7 cellular contexts compared by ENCODE assay signal in genomic region chr12:26273811-26274210, GRCh38.
DNase-seq lines count a peak whose midpoint lies in the region; ATAC-seq and TF ChIP-seq lines count a peak whose summit lies in the region.

No MANE protein-coding gene starts in this region.

- TF ChIP-seq CTCF in ascending aorta (IDR thresholded peaks at IDR 0.05): no peak
- no peak for TF ChIP-seq CTCF in lower lobe of right lung (IDR thresholded peaks at IDR 0.05)
- no peak for TF ChIP-seq CTCF in thyroid gland (IDR thresholded peaks at IDR 0.05)

- H3K36me3 ChIP-seq in HUES48 (ENCODE audit: control insufficient read depth, insufficient read depth, low read length) (no peaks in the 10 kb centered on the region), ascending aorta (no peaks in the 10 kb centered on the region), lower lobe of right lung (no peaks in the 10 kb centered on the region), thyroid gland (no peaks in the 10 kb centered on the region)

- TF ChIP-seq POLR2A in thyroid gland (IDR thresholded peaks at IDR 0.05): no peak

- no peak overlapping the region for H3K9ac ChIP-seq in HUES48 (ENCODE audit: low read depth, low read length)

- no peak for DNase-seq in ascending aorta (ENCODE audit: low spot score in 2 of 2)
- no peak for DNase-seq in lower lobe of right lung
- peak; percentile 44 to 65 for DNase-seq in thyroid gland
- DNase-seq in activated CD4-positive, alpha-beta T cell treated with anti-CD3 and anti-CD28 coated beads for 1 hour: no peak

- peak overlapping the region; percentile 86 for H3K27ac ChIP-seq in HUES48 (ENCODE audit: low read depth, low read length)
- peak overlapping the region; percentile 80 to 84 for H3K27ac ChIP-seq in ascending aorta
- peak overlapping the region; percentile 87 for H3K27ac ChIP-seq in lower lobe of right lung
- H3K27ac ChIP-seq in thyroid gland: peak overlapping the region in 1 of 3 donors; percentile 78

- H3K4me1 ChIP-seq in HUES48 (ENCODE audit: control insufficient read depth, insufficient read depth, low read length): peaks cover 7% of the 10 kb centered on the region; the same call in 1 of the 2 replicates
- H3K4me1 ChIP-seq in ascending aorta: peaks cover 6 to 30% of the 10 kb centered on the region in 2 donors
- H3K4me1 ChIP-seq in lower lobe of right lung: peaks cover 41% of the 10 kb centered on the region
- peaks cover 34 to 60% of the 10 kb centered on the region in 2 donors for H3K4me1 ChIP-seq in thyroid gland

- H3K9me3 ChIP-seq in HUES48 (ENCODE audit: control insufficient read depth, insufficient read depth, low read length) (no peaks in the 10 kb centered on the region), ascending aorta (no peaks in the 10 kb centered on the region), lower lobe of right lung (no peaks in the 10 kb centered on the region), thyroid gland (no peaks in the 10 kb centered on the region)

- H3K4me3 ChIP-seq in HUES48 (ENCODE audit: low read depth, low read length): no peak overlapping the region
- no peak overlapping the region for H3K4me3 ChIP-seq in ascending aorta
- H3K4me3 ChIP-seq in lower lobe of right lung: no peak overlapping the region
- H3K4me3 ChIP-seq in thyroid gland (replicated peaks in 1 of 3): no peak overlapping the region

- no peak for ATAC-seq in lower lobe of right lung
- no peak for ATAC-seq in HG03521 (IDR thresholded peaks at IDR 0.05; ENCODE audit: unreplicated experiment)
- ATAC-seq in HG03457 (IDR thresholded peaks at IDR 0.05; ENCODE audit: unreplicated experiment): no peak

- H3K27me3 ChIP-seq in HUES48 (ENCODE audit: control insufficient read depth, insufficient read depth, low read length) (no peaks in the 10 kb centered on the region; the same call in 1 of the 2 replicates), ascending aorta (no peaks in the 10 kb centered on the region), lower lobe of right lung (ENCODE audit: low read depth) (no peaks in the 10 kb centered on the region), thyroid gland (no peaks in the 10 kb centered on the region)

- WGBS in thyroid gland, 2 donors: 34 to 36% methylated on average over 6 of the region's 6 CpGs

- intact Hi-C loops in ascending aorta (cut with DNase I): loop anchor here (1.0 to 10.0 kb wide), 5 partner anchors 77 to 1019 kb away; partner anchors contain the start of gene KRAS
- intact Hi-C loops in lower lobe of right lung (cut with DNase I): no loop called here
- intact Hi-C loops in thyroid gland (cut with DNase I): no loop called here

Comparison
In these comparisons a context has a peak if more than half of its experiments do, and no peak if none do; other contexts are left out.
1. DNase-seq: peak in thyroid gland (2 of 2); none in ascending aorta (0 of 2), lower lobe of right lung (single experiment) and activated CD4-positive, alpha-beta T cell treated with anti-CD3 and anti-CD28 coated beads for 1 hour (single experiment).